19 cellular contexts compared by ENCODE assay signal in genomic region chr17:81953451-81953850, GRCh38. TPM values are rescaled to one million over a fixed set of nuclear protein-coding genes. Genes with fewer than 3 reads are reported as not detected.
"Had no signal": no experiment of that assay in that cellular context is flagged by ENCODE, and none has a peak within 500 bp of the region (broad histone marks: within the 10 kb centered on the region; RNA-seq: fewer than 3 reads in every experiment).

No MANE protein-coding gene starts in this region.

RNA-seq across cellular contexts. Expression of gene MYADML2, which starts 6.4 kb away (rescaled TPM):
- total RNA-seq: activated CD4-positive, alpha-beta T cell treated with anti-CD3 and anti-CD28 coated beads, Interleukin-2, amount 10 ng/mL, durations not matched to agents 7 days and 5 days; activated CD8-positive, alpha-beta T cell treated with anti-CD3 and anti-CD28 coated beads, Interleukin-2, amount 10 ng/mL, durations not matched to agents 7 days and 5 days; endodermal cell; glomerular endothelial cell; kidney; left lobe of liver; lung; mesenteric fat pad; mucosa of gallbladder; omental fat pad; posterior vena cava; renal cortical epithelial cell; sciatic nerve; stomach; suprapubic skin; T-helper 2 cell treated with Interferon-gamma antibody and Interleukin-4, amounts not matched to agents 100 ng/mL and 5 ng/mL, for 36 hours; tibial nerve; uterus had no signal
- polyA plus RNA-seq: lung, stomach had no signal

RNA-seq across cellular contexts. Expression of gene NOTUM, which starts 7.5 kb away (rescaled TPM):
- total RNA-seq: glomerular endothelial cell, kidney, mesenteric fat pad, omental fat pad, posterior vena cava, sciatic nerve, tibial nerve had no signal
- polyA plus RNA-seq: neural cell had no signal
